ENCODE assay signal across 8 cellular contexts in genomic region chr10:75772153-75772887, GRCh38.
DNase-seq lines count a peak whose midpoint lies in the region; TF ChIP-seq lines count a peak whose summit lies in the region.

No MANE protein-coding gene starts in this region.

- peak overlapping the region; percentile 90 for H3K4me3 Mint-ChIP-seq in activated naive CD4-positive, alpha-beta T cell treated with anti-CD3 and anti-CD28 coated beads, Interleukin-2, amount 50 U/mL, for 24 hours

- H3K36me3 ChIP-seq in spleen, result no peaks in the 10 kb centered on the region
- H3K36me3 ChIP-seq in ascending aorta, result no peaks in the 10 kb centered on the region

- H3K27ac ChIP-seq in coronary artery (peak overlapping the region; percentile 6 to 46), spleen (peak overlapping the region; percentile 31 to 73 (median 63)), ascending aorta (no peak overlapping the region), caudate nucleus (ENCODE audit: low read depth, low read length) (no peak overlapping the region)

- H3K36me3 Mint-ChIP-seq in activated naive CD4-positive, alpha-beta T cell treated with anti-CD3 and anti-CD28 coated beads, Interleukin-2, amount 50 U/mL, for 24 hours, result no peaks in the 10 kb centered on the region

- H3K9me3 ChIP-seq in spleen, result no peaks in the 10 kb centered on the region
- H3K9me3 ChIP-seq in ascending aorta, result no peaks in the 10 kb centered on the region

- 17 to 39% (median 23%) methylated on average over 8 of the region's 8 CpGs for WGBS in spleen, 5 donors

- H3K4me1 ChIP-seq in spleen, result peaks cover 0 to 22% (median 12%) of the 10 kb centered on the region in 6 donors
- H3K4me1 ChIP-seq in ascending aorta, result peaks cover 0 to 15% of the 10 kb centered on the region in 2 donors

- peaks cover 22% of the 10 kb centered on the region for H3K4me1 Mint-ChIP-seq in activated naive CD4-positive, alpha-beta T cell treated with anti-CD3 and anti-CD28 coated beads, Interleukin-2, amount 50 U/mL, for 24 hours

- TF ChIP-seq CTCF in LNCaP clone FGC (IDR thresholded peaks at IDR 0.05; ENCODE audit: control insufficient read depth, extremely low read depth, insufficient read depth), result no peak
- no peak for TF ChIP-seq CTCF in coronary artery (IDR thresholded peaks at IDR 0.05)
- no peak for TF ChIP-seq CTCF in spleen (IDR thresholded peaks at IDR 0.05 in 8 of 11, conservative IDR thresholded peaks at IDR 0.05 in 3 of 11)
- no peak for TF ChIP-seq CTCF in ascending aorta (IDR thresholded peaks at IDR 0.05)

- H3K4me3 ChIP-seq in LNCaP clone FGC (ENCODE audit: low read depth, low read length), result peak overlapping the region; percentile 37
- H3K4me3 ChIP-seq in coronary artery, result peak overlapping the region; percentile 46
- H3K4me3 ChIP-seq in spleen, result peak overlapping the region in 7 of 8 donors; percentile 18 to 58 (median 29)
- H3K4me3 ChIP-seq in ascending aorta, result peak overlapping the region in 1 of 2 donors; percentile 35

- intact Hi-C loops in spleen (cut with DNase I; ENCODE audit: low total_unique reads), result no loop called here
- intact Hi-C loops in ascending aorta (cut with DNase I), result no loop called here

- no peak overlapping the region for H3K27ac Mint-ChIP-seq in activated naive CD4-positive, alpha-beta T cell treated with anti-CD3 and anti-CD28 coated beads, Interleukin-2, amount 50 U/mL, for 24 hours

- no peak for TF ChIP-seq POLR2A in spleen (IDR thresholded peaks at IDR 0.05)

- H3K27me3 Mint-ChIP-seq in activated naive CD4-positive, alpha-beta T cell treated with anti-CD3 and anti-CD28 coated beads, Interleukin-2, amount 50 U/mL, for 24 hours, result peaks cover 1% of the 10 kb centered on the region

- DNase-seq in activated naive CD4-positive, alpha-beta T cell (lab: John Stamatoyannopoulos, UW), result no peak
- DNase-seq in LNCaP clone FGC (ENCODE audit: low read depth), result peak; percentile 68
- DNase-seq in coronary artery (ENCODE audit: low spot score), result no peak
- DNase-seq in spleen, result no peak
- no peak for DNase-seq in ascending aorta (ENCODE audit: low spot score in 2 of 2)
- no peak for DNase-seq in DMS79 (lab: John Stamatoyannopoulos, UW)
- DNase-seq in caudate nucleus (lab: John Stamatoyannopoulos, UW), result no peak

- no peaks in the 10 kb centered on the region for H3K9me3 Mint-ChIP-seq in activated naive CD4-positive, alpha-beta T cell treated with anti-CD3 and anti-CD28 coated beads, Interleukin-2, amount 50 U/mL, for 24 hours

- no peaks in the 10 kb centered on the region for H3K27me3 ChIP-seq in spleen (replicated peaks in 1 of 7)
- H3K27me3 ChIP-seq in ascending aorta, result no peaks in the 10 kb centered on the region

Comparison
In these comparisons a context has a peak if more than half of its experiments do, and no peak if none do; other contexts are left out.
1. H3K27ac ChIP-seq: peak in coronary artery (2 of 2) and spleen (8 of 8); none in ascending aorta (0 of 2) and caudate nucleus (single experiment).